ENCODE assay signal across 20 cellular contexts in the genomic region with DNA sequence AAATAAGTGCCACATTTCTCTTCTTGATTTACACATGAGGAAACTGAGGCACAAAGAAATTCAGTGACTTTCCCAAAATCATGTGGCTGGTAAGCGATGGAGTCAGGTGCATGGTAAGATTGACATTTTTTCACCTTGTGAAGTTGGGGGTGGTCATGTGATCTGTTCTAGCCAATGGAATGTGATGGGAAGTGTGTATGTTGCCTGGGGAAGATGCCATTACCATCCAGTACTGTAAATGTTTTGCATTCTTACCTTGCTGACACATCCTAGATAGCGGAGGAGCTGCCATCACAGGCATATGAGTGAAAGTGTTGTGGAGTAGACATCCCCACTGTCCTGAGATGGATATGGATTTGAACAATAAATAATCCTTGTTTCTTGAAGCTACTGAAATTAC.
DNase-seq lines count a peak whose midpoint lies in the region; ATAC-seq and TF ChIP-seq lines count a peak whose summit lies in the region.
"Had no signal": no experiment of that assay in that cellular context is flagged by ENCODE, and none has a peak within 500 bp of the region (broad histone marks: within the 10 kb centered on the region; RNA-seq: fewer than 3 reads in every experiment).

No MANE protein-coding gene starts in this region.

- no peak overlapping the region for H3K27ac ChIP-seq in RWPE2 (ENCODE audit: poor library complexity, severe bottlenecking)
- no peak overlapping the region for H3K27ac ChIP-seq in epithelial cell of prostate
- no peak overlapping the region for H3K27ac ChIP-seq in uterus
- H3K27ac ChIP-seq: Peyer's patch had no signal

- H3K4me3 ChIP-seq in RWPE2 (ENCODE audit: severe bottlenecking) (no peak overlapping the region), uterus (no peak overlapping the region)
- H3K4me3 ChIP-seq: ovary, Peyer's patch had no signal

- H3K9me3 ChIP-seq in RWPE2 (ENCODE audit: severe bottlenecking) = no peaks in the 10 kb centered on the region
- no peaks in the 10 kb centered on the region for H3K9me3 ChIP-seq in uterus
- H3K9me3 ChIP-seq: ovary, Peyer's patch had no signal

- H3K4me1 ChIP-seq in RWPE2 (ENCODE audit: insufficient read depth, poor library complexity, severe bottlenecking) (peaks cover 24% of the 10 kb centered on the region), uterus (peaks cover 9 to 11% of the 10 kb centered on the region in 2 donors)

- no peak for TF ChIP-seq POLR2A in uterus (IDR thresholded peaks at IDR 0.05)

- H3K27me3 Mint-ChIP-seq in activated naive CD8-positive, alpha-beta T cell treated with anti-CD3 and anti-CD28 coated beads for 36 hours = peaks cover 7% of the 10 kb centered on the region
- peaks cover 5% of the 10 kb centered on the region for H3K27me3 Mint-ChIP-seq in activated CD8-positive, alpha-beta T cell treated with anti-CD3 and anti-CD28 coated beads for 36 hours

- CTCF ChIA-PET in activated CD8-positive, alpha-beta T cell treated with anti-CD3 and anti-CD28 coated beads for 36 hours (lab: Charles Lee) = no interaction called here

- H3K27me3 ChIP-seq in RWPE2 (ENCODE audit: insufficient read depth, poor library complexity, severe bottlenecking) (no peaks in the 10 kb centered on the region), uterus (no peaks in the 10 kb centered on the region)
- H3K27me3 ChIP-seq: ovary, Peyer's patch had no signal

- H3K36me3 Mint-ChIP-seq in activated naive CD8-positive, alpha-beta T cell treated with anti-CD3 and anti-CD28 coated beads for 36 hours = no peaks in the 10 kb centered on the region
- H3K36me3 Mint-ChIP-seq in activated CD8-positive, alpha-beta T cell treated with anti-CD3 and anti-CD28 coated beads for 36 hours (ENCODE audit: low read depth) = no peaks in the 10 kb centered on the region
- H3K36me3 Mint-ChIP-seq: activated CD8-positive, alpha-beta memory T cell treated with anti-CD3 and anti-CD28 coated beads, Interleukin-2, amount 10 ng/mL, durations not matched to agents 7 days and 5 days; stimulated activated effector memory CD8-positive, alpha-beta T cell treated with anti-CD3 and anti-CD28 coated beads, Interleukin-12 subunit alpha, Interleukin-12 subunit beta, amount 100 ng/mL, for 72 hours had no signal

- H3K27ac Mint-ChIP-seq in activated naive CD8-positive, alpha-beta T cell treated with anti-CD3 and anti-CD28 coated beads for 36 hours = no peak overlapping the region
- no peak overlapping the region for H3K27ac Mint-ChIP-seq in activated CD8-positive, alpha-beta T cell treated with anti-CD3 and anti-CD28 coated beads for 36 hours
- H3K27ac Mint-ChIP-seq: activated CD4-positive, alpha-beta T cell treated with anti-CD3 and anti-CD28 coated beads for 36 hours; activated CD8-positive, alpha-beta memory T cell treated with anti-CD3 and anti-CD28 coated beads, Interleukin-2, amount 10 ng/mL, durations not matched to agents 7 days and 5 days; stimulated activated effector memory CD8-positive, alpha-beta T cell treated with anti-CD3 and anti-CD28 coated beads, Interleukin-12 subunit alpha, Interleukin-12 subunit beta, amount 100 ng/mL, for 72 hours had no signal

- no peaks in the 10 kb centered on the region for H3K4me1 Mint-ChIP-seq in activated naive CD8-positive, alpha-beta T cell treated with anti-CD3 and anti-CD28 coated beads for 36 hours
- H3K4me1 Mint-ChIP-seq in activated CD8-positive, alpha-beta T cell treated with anti-CD3 and anti-CD28 coated beads for 36 hours (ENCODE audit: low read depth) = no peaks in the 10 kb centered on the region
- H3K4me1 Mint-ChIP-seq: activated CD4-positive, alpha-beta T cell treated with anti-CD3 and anti-CD28 coated beads for 36 hours; activated CD8-positive, alpha-beta memory T cell treated with anti-CD3 and anti-CD28 coated beads, Interleukin-2, amount 10 ng/mL, durations not matched to agents 7 days and 5 days; stimulated activated effector memory CD8-positive, alpha-beta T cell treated with anti-CD3 and anti-CD28 coated beads, Interleukin-12 subunit alpha, Interleukin-12 subunit beta, amount 100 ng/mL, for 72 hours had no signal

- no peaks in the 10 kb centered on the region for H3K36me3 ChIP-seq in RWPE2 (ENCODE audit: low read depth)
- no peaks in the 10 kb centered on the region for H3K36me3 ChIP-seq in uterus
- H3K36me3 ChIP-seq: ovary, Peyer's patch had no signal

- peak; percentile 64 for ATAC-seq in RWPE2 (ENCODE audit: low read depth)
- no peak for ATAC-seq in activated CD8-positive, alpha-beta T cell treated with anti-CD3 and anti-CD28 coated beads for 36 hours
- ATAC-seq: activated CD4-positive, alpha-beta T cell treated with anti-CD3 and anti-CD28 coated beads for 36 hours; activated CD8-positive, alpha-beta memory T cell treated with anti-CD3 and anti-CD28 coated beads, Interleukin-2, amount 10 ng/mL, durations not matched to agents 7 days and 5 days; sciatic nerve; stimulated activated effector memory CD8-positive, alpha-beta T cell treated with anti-CD3 and anti-CD28 coated beads, Interleukin-12 subunit alpha, Interleukin-12 subunit beta, amount 100 ng/mL, for 72 hours had no signal

- intact Hi-C loops in activated CD8-positive, alpha-beta T cell treated with anti-CD3 and anti-CD28 coated beads for 36 hours (cut with micrococcal nuclease) = no loop called here
- intact Hi-C loops in uterus (cut with DNase I; ENCODE audit: low total_unique reads) = no loop called here

- H3K9me3 Mint-ChIP-seq in activated naive CD8-positive, alpha-beta T cell treated with anti-CD3 and anti-CD28 coated beads for 36 hours = no peaks in the 10 kb centered on the region
- no peaks in the 10 kb centered on the region for H3K9me3 Mint-ChIP-seq in activated CD8-positive, alpha-beta T cell treated with anti-CD3 and anti-CD28 coated beads for 36 hours
- H3K9me3 Mint-ChIP-seq: stimulated activated effector memory CD8-positive, alpha-beta T cell treated with anti-CD3 and anti-CD28 coated beads, Interleukin-12 subunit alpha, Interleukin-12 subunit beta, amount 100 ng/mL, for 72 hours had no signal

- DNase-seq in EH (ENCODE audit: low read depth) (peak; percentile 66), RWPE2 (ENCODE audit: low spot score) (peak; percentile 59), epithelial cell of prostate (ENCODE audit: low read depth, low spot score) (peak; percentile 20), non-pigmented ciliary epithelial cell (ENCODE audit: low read depth) (peak; percentile 41), NCI-H1417 (lab: John Stamatoyannopoulos, UW) (no peak), uterus (no peak)
- no peak for DNase-seq in activated naive CD8-positive, alpha-beta T cell treated with anti-CD3 and anti-CD28 coated beads for 36 hours
- no peak for DNase-seq in activated CD8-positive, alpha-beta T cell treated with anti-CD3 and anti-CD28 coated beads for 36 hours
- DNase-seq: activated CD4-positive, alpha-beta T cell treated with anti-CD3 and anti-CD28 coated beads for 36 hours; activated CD8-positive, alpha-beta memory T cell treated with anti-CD3 and anti-CD28 coated beads, Interleukin-2, amount 10 ng/mL, durations not matched to agents 7 days and 5 days; effector CD8-positive, alpha-beta T cell; GOT3; head of caudate nucleus; NCI-H187 treated with DMSO at 0.1 percent for 48 hours; NCI-H345; NK-92 treated with Interleukin-12 subunit alpha and Interleukin-12 subunit beta, amount 100 ng/mL, for 24 hours; ovary; Peyer's patch had no signal

- no peak overlapping the region for H3K4me3 Mint-ChIP-seq in activated naive CD8-positive, alpha-beta T cell treated with anti-CD3 and anti-CD28 coated beads for 36 hours
- no peak overlapping the region for H3K4me3 Mint-ChIP-seq in activated CD8-positive, alpha-beta T cell treated with anti-CD3 and anti-CD28 coated beads for 36 hours
- H3K4me3 Mint-ChIP-seq: activated CD4-positive, alpha-beta T cell treated with anti-CD3 and anti-CD28 coated beads for 36 hours; activated CD8-positive, alpha-beta memory T cell treated with anti-CD3 and anti-CD28 coated beads, Interleukin-2, amount 10 ng/mL, durations not matched to agents 7 days and 5 days; stimulated activated effector memory CD8-positive, alpha-beta T cell treated with anti-CD3 and anti-CD28 coated beads, Interleukin-12 subunit alpha, Interleukin-12 subunit beta, amount 100 ng/mL, for 72 hours had no signal

- POLR2A ChIA-PET in activated CD8-positive, alpha-beta T cell treated with anti-CD3 and anti-CD28 coated beads for 36 hours (lab: Charles Lee) = no interaction called here

- TF ChIP-seq CTCF in RWPE2 (IDR thresholded peaks at IDR 0.05; ENCODE audit: poor library complexity, severe bottlenecking) (no peak), uterus (IDR thresholded peaks at IDR 0.05) (no peak)
- TF ChIP-seq CTCF in activated CD8-positive, alpha-beta T cell treated with anti-CD3 and anti-CD28 coated beads for 36 hours (IDR thresholded peaks at IDR 0.05) = no peak

Comparison
In these comparisons a context has a peak if more than half of its experiments do, and no peak if none do; other contexts are left out.
1. DNase-seq: peak in EH (single experiment), RWPE2 (single experiment), epithelial cell of prostate (single experiment) and non-pigmented ciliary epithelial cell (single experiment); none in NCI-H1417 (0 of 3), activated naive CD8-positive, alpha-beta T cell treated with anti-CD3 and anti-CD28 coated beads for 36 hours (single experiment), activated CD8-positive, alpha-beta T cell treated with anti-CD3 and anti-CD28 coated beads for 36 hours (single experiment) and uterus (0 of 2).